Comparison of ENCODE assay signal across 8 cellular contexts in the genomic region with DNA sequence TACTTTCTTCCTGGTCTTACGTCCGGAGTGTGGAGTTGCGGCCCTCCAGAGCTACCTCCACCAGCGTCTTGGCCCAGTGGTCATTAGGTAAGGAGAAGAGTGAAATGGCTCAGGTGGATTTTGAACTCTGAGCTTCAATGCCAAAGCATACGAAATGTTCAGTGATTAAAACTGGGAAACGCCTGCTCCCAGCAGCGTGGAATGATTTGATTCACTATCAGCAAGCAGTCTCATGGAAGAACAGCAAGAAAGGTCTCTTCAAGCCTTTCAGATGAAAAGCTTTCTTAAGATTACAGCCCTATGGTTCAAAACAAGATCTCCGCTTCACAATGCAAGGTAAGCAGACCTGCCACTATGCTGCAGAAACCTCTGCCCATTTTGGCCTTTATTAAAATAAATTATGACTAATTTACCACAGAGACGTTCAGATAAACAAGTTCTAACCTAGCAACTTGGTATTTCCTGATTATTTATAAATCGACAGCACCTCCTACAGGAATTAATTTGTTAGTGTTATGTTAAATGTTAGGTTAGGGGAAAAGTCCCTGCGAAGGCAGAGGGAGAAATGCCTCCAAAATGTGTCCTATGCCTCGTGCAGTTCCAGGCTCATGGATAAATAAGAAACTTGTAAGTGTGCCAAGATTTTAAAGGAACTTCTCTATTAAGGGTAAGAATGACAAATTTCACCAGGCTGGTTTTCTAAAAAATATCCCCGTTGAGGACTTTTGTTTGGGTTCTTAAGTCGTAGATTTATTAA. TPM values are rescaled to one million over a fixed set of nuclear protein-coding genes. Genes with fewer than 3 reads are reported as not detected.
DNase-seq lines count a peak whose midpoint lies in the region; ATAC-seq and TF ChIP-seq lines count a peak whose summit lies in the region.

No MANE protein-coding gene starts in this region.

- no peak for DNase-seq in stimulated activated naive CD8-positive, alpha-beta T cell treated with anti-CD3 and anti-CD28 coated beads, Interleukin-15, amount 100 ng/mL, for 72 hours
- DNase-seq in stimulated activated naive CD8-positive, alpha-beta T cell treated with anti-CD3 and anti-CD28 coated beads, Interleukin-15, Interleukin-2, amounts not matched to agents 100 U/mL and 50 U/mL, for 24 hours, result no peak
- DNase-seq in NCI-H526 treated with DMSO at 0.1 percent for 48 hours (lab: John Stamatoyannopoulos, UW) (peak; percentile 27), epithelial cell of esophagus (ENCODE audit: low read depth) (peak; percentile 76), upper lobe of right lung (no peak)

- no peak overlapping the region for H3K27ac ChIP-seq in upper lobe of right lung

- no peak overlapping the region for H3K27ac Mint-ChIP-seq in stimulated activated naive CD8-positive, alpha-beta T cell treated with anti-CD3 and anti-CD28 coated beads, Interleukin-15, amount 100 ng/mL, for 72 hours

- TF ChIP-seq CTCF in epithelial cell of esophagus (IDR thresholded peaks at IDR 0.05; ENCODE audit: insufficient read depth, low read depth, low read length, missing control alignments) (peak; percentile 41), upper lobe of right lung (IDR thresholded peaks at IDR 0.05) (peak; percentile 33)

- H3K9me3 Mint-ChIP-seq in stimulated activated naive CD8-positive, alpha-beta T cell treated with anti-CD3 and anti-CD28 coated beads, Interleukin-15, amount 100 ng/mL, for 72 hours, result no peaks in the 10 kb centered on the region

- intact Hi-C loops in upper lobe of right lung (cut with DNase I), result no loop called here

- H3K36me3 ChIP-seq in upper lobe of right lung, result peaks cover 17% of the 10 kb centered on the region

- H3K4me3 ChIP-seq in epithelial cell of esophagus (ENCODE audit: low read length) (no peak overlapping the region), upper lobe of right lung (no peak overlapping the region)

- peaks cover 46% of the 10 kb centered on the region for H3K4me1 Mint-ChIP-seq in stimulated activated naive CD8-positive, alpha-beta T cell treated with anti-CD3 and anti-CD28 coated beads, Interleukin-15, amount 100 ng/mL, for 72 hours

- peak overlapping the region in 1 of 2 donors; percentile 63 for H3K4me3 Mint-ChIP-seq in stimulated activated naive CD8-positive, alpha-beta T cell treated with anti-CD3 and anti-CD28 coated beads, Interleukin-15, amount 100 ng/mL, for 72 hours

- peaks cover 54% of the 10 kb centered on the region for H3K27me3 ChIP-seq in upper lobe of right lung

- peaks cover 59% of the 10 kb centered on the region for H3K27me3 Mint-ChIP-seq in stimulated activated naive CD8-positive, alpha-beta T cell treated with anti-CD3 and anti-CD28 coated beads, Interleukin-15, amount 100 ng/mL, for 72 hours

- peaks cover 20% of the 10 kb centered on the region for H3K4me1 ChIP-seq in upper lobe of right lung

- no peaks in the 10 kb centered on the region for H3K9me3 ChIP-seq in upper lobe of right lung

- peak; percentile 26 for ATAC-seq in stimulated activated naive CD8-positive, alpha-beta T cell treated with anti-CD3 and anti-CD28 coated beads, Interleukin-15, amount 100 ng/mL, for 72 hours
- ATAC-seq in stimulated activated naive CD8-positive, alpha-beta T cell treated with anti-CD3 and anti-CD28 coated beads, Interleukin-15, Interleukin-2, amounts not matched to agents 100 U/mL and 50 U/mL, for 24 hours, result no peak
- ATAC-seq in upper lobe of right lung (no peak), HG02642 (IDR thresholded peaks at IDR 0.05; ENCODE audit: poor library complexity, unreplicated experiment) (no peak), GM21528 (IDR thresholded peaks at IDR 0.05; ENCODE audit: low FRiP score, unreplicated experiment) (no peak), GM18868 (IDR thresholded peaks at IDR 0.05; ENCODE audit: unreplicated experiment) (no peak)

RNA-seq across cellular contexts. Expression of gene SP9, which starts 10.1 kb away (rescaled TPM):
- not detected for total RNA-seq in upper lobe of right lung

RNA-seq across cellular contexts. Expression of gene SCRN3, which starts 50.6 kb away (rescaled TPM):
- total RNA-seq in upper lobe of right lung, result 20.0 TPM

Comparison
In these comparisons a context has a peak if more than half of its experiments do, and no peak if none do; other contexts are left out.
1. DNase-seq: peak in NCI-H526 treated with DMSO at 0.1 percent for 48 hours (single experiment) and epithelial cell of esophagus (single experiment); none in stimulated activated naive CD8-positive, alpha-beta T cell treated with anti-CD3 and anti-CD28 coated beads, Interleukin-15, amount 100 ng/mL, for 72 hours (0 of 2), stimulated activated naive CD8-positive, alpha-beta T cell treated with anti-CD3 and anti-CD28 coated beads, Interleukin-15, Interleukin-2, amounts not matched to agents 100 U/mL and 50 U/mL, for 24 hours (single experiment) and upper lobe of right lung (single experiment).